8 cellular contexts compared by ENCODE assay signal in genomic region chr2:64873472-64873924, GRCh38.
A peak's percentile ranks its signal among the peaks of the same experiment; 100 is the strongest.
DNase-seq lines count a peak whose midpoint lies in the region; ATAC-seq and TF ChIP-seq lines count a peak whose summit lies in the region.

No MANE protein-coding gene starts in this region.

- POLR2A ChIA-PET in AG04449 (lab: Yijun Ruan, JAX), result no interaction called here

- H3K4me3 ChIP-seq in AG04449 (ENCODE audit: low read depth, low read length), result no peak overlapping the region; the same call in 1 of the 2 replicates

- ATAC-seq in GM18517 (IDR thresholded peaks at IDR 0.05; ENCODE audit: unreplicated experiment) (peak; percentile 82), HG02970 (IDR thresholded peaks at IDR 0.05; ENCODE audit: low FRiP score, unreplicated experiment) (peak; percentile 85)

- DNase-seq in AG04449 (ENCODE audit: low read depth, low spot score), result no peak
- peak; percentile 52 for DNase-seq in NCI-H2171 treated with DMSO at 0.1 percent for 48 hours (lab: John Stamatoyannopoulos, UW)
- DNase-seq in activated CD4-positive, alpha-beta T cell treated with anti-CD3 and anti-CD28 coated beads for 1 hour, result peak; percentile 69
- DNase-seq in cerebellum (ENCODE audit: low spot score), result peak; percentile 71
- DNase-seq in medulla oblongata (ENCODE audit: extremely low spot score), result peak; percentile 67
- DNase-seq in stimulated activated CD8-positive, alpha-beta memory T cell treated with anti-CD3 and anti-CD28 coated beads, Interleukin-12 subunit alpha, Interleukin-12 subunit beta, amount 100 ng/mL, for 4 hours (ENCODE audit: low read depth), result peak; percentile 62

- CTCF ChIA-PET in AG04449 (lab: Yijun Ruan, JAX), result interaction anchor here (0.7 to 3.6 kb wide), 45 partner anchors 9 to 703 kb away, joined by 3 to 91 read pairs (median 5); partner anchors contain the start of gene SERTAD2

- peak; percentile 97 for TF ChIP-seq CTCF in AG04449 (IDR thresholded peaks at IDR 0.05; ENCODE audit: insufficient read depth, low read length, missing control alignments)
